Comparison of ENCODE assay signal across 8 cellular contexts in the genomic region with DNA sequence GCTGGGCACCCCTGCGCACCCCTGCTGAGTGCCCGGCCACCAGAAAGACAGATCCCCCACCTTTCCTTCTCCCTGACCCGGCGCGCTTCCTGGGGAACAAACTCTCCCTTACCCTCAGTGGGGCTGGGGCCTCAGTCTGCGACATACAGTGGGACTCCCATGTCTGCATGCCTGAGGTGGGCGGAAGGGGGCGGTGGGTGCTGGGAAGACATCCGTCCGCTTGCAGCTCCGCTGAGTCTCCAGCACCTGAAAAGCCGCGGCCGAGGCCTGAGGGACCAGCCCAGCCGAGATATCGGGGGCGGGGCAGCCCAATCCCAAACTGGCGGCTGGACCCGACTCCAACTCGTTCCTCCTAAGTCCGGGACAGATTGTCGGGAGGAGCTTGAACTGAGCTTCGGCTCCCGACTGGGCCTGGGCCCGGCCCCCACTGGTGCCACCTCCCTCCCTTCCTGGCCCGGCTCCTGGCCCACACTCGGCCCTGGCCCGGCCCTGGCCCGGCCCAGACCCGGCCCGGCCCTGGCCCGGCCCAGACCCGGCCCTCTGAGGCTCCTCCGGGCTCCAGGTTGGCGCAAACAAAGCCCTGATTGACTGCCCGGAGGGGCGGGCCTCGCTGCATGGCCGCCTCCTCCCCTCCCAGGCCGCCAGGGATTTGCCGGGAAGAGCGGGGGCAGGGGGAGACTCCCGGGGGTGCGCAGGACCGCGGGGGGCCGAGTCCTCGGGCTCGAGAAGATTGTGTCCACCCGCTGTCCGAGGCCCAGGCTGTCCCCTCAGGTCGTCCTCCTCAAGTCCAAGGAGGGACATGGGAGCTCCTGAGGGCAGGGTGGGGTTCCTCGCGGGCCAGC.
DNase-seq lines count a peak whose midpoint lies in the region; ATAC-seq lines count a peak whose summit lies in the region.

No MANE protein-coding gene starts in this region.

- DNase-seq in GM03348 (ENCODE audit: low spot score) = peak; percentile 83
- DNase-seq in NCI-H748 treated with DMSO at 0.1 percent for 48 hours (lab: John Stamatoyannopoulos, UW) = peak; percentile 4
- peak; percentile 79 for DNase-seq in astrocyte of the hippocampus (ENCODE audit: low read depth, low spot score)
- peak; percentile 65 for DNase-seq in hepatic stellate cell (ENCODE audit: low spot score)
- DNase-seq in posterior cingulate gyrus = peak; percentile 36 to 95 (median 56)
- DNase-seq in RPMI8226 = no peak
- DNase-seq in NCI-H128 (lab: John Stamatoyannopoulos, UW; ENCODE audit: unreplicated experiment) = no peak

- no peak for ATAC-seq in GM19023 (IDR thresholded peaks at IDR 0.05; ENCODE audit: unreplicated experiment)

- intact Hi-C loops in posterior cingulate gyrus (cut with DNase I) = loop anchor here (10.0 kb wide), 1 partner anchor 114 kb away; no protein-coding TSS in a partner anchor

Comparison
In these comparisons a context has a peak if more than half of its experiments do, and no peak if none do; other contexts are left out.
1. DNase-seq: peak in GM03348 (single experiment), NCI-H748 treated with DMSO at 0.1 percent for 48 hours (single experiment), astrocyte of the hippocampus (single experiment), hepatic stellate cell (single experiment) and posterior cingulate gyrus (10 of 10); none in RPMI8226 (single experiment) and NCI-H128 (single experiment).